ENCODE assay signal across 1 cellular context in the genomic region with DNA sequence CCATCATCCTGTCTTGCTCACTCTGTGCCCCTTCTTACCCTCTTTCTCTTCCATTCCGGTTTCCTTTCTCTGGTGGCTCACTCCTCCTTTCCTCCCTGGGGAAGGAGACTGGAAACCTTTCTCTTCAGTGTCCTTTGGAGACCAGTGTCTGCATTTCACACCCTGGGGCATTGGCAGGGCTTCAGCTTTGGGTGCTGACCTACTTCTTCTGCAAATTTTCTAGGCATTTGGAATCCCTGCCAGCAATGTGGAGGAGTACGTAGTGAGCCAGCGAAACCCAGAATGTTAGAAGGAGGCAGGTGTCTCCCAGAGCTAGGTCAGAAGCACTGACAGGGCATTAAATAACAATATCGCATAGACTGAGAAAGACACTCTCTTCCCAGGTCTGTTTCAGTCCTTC.
TF ChIP-seq lines count a peak whose summit lies in the region.

No MANE protein-coding gene starts in this region.

TF ChIP-seq in GM23338, 12 proteins besides CTCF, POLR2A, EP300 and RAD21 (continued from another document):
- TF ChIP-seq STAT1 (IDR thresholded peaks at IDR 0.05; ENCODE audit: unreplicated experiment) = no peak
- TF ChIP-seq REST (IDR thresholded peaks at IDR 0.05; ENCODE audit: unreplicated experiment) = no peak
- TF ChIP-seq NANOG (IDR thresholded peaks at IDR 0.05; ENCODE audit: borderline replicate concordance) = no peak
- no peak for TF ChIP-seq ZNF114 (CRISPR knock-in tag; IDR thresholded peaks at IDR 0.05)
- no peak for TF ChIP-seq EZH2 (IDR thresholded peaks at IDR 0.05; ENCODE audit: low read depth, unreplicated experiment)
